Comparison of ENCODE assay signal across 10 cellular contexts in the genomic region with DNA sequence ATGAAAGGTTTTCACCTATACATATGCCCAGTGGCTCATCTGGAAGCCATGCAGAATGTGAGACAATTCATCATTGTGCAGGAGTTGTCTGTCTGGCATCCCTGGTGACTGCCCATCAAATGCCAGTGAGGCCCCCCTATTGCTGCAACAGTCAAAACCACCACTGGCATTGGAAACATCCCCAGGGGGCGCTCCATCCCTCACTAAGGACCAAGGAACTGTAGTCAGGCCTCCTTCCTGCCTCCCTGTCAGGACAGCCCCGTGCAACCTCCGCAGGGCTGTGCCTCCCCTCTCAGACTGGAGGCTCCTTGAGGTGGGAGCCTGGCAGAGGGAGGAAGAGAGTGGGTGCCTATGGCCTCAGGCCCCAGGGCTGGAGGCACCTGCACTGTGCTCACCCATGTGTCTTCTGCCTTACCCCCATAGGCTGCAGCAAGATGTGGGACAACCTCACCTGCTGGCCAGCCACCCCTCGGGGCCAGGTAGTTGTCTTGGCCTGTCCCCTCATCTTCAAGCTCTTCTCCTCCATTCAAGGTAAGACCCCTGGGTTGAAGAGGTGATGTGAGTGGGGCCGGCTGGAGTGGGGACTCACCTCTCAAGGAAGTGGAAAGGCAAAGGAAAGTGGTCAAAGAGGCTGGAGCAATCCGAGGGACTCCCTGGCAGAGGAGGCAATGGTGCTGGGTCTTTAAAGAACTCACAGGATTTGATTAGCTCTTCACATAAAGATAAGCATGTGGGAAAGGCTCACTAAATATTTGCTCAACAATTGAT. TPM values are rescaled to one million over a fixed set of nuclear protein-coding genes. Genes with fewer than 3 reads are reported as not detected.
DNase-seq lines count a peak whose midpoint lies in the region; ATAC-seq and TF ChIP-seq lines count a peak whose summit lies in the region.
"Had no signal": no experiment of that assay in that cellular context is flagged by ENCODE, and none has a peak within 500 bp of the region (broad histone marks: within the 10 kb centered on the region; RNA-seq: fewer than 3 reads in every experiment).

No MANE protein-coding gene starts in this region.

- H3K9me3 Mint-ChIP-seq in stimulated activated effector memory CD8-positive, alpha-beta T cell treated with anti-CD3 and anti-CD28 coated beads, Interleukin-12 subunit alpha, Interleukin-12 subunit beta, amount 100 ng/mL, for 72 hours = no peaks in the 10 kb centered on the region

- H3K27ac ChIP-seq in cardiac muscle cell = no peak overlapping the region

- no peaks in the 10 kb centered on the region for H3K27me3 ChIP-seq in cardiac muscle cell

- no peak overlapping the region for H3K4me3 ChIP-seq in cardiac muscle cell

- intact Hi-C loops in Right ventricle myocardium inferior (cut with DNase I) = no loop called here

- peaks cover 18% of the 10 kb centered on the region for H3K4me1 Mint-ChIP-seq in stimulated activated effector memory CD8-positive, alpha-beta T cell treated with anti-CD3 and anti-CD28 coated beads, Interleukin-12 subunit alpha, Interleukin-12 subunit beta, amount 100 ng/mL, for 72 hours

- TF ChIP-seq CTCF in cardiac muscle cell (IDR thresholded peaks at IDR 0.05; ENCODE audit: low read depth, low read length) = peak; percentile 29

- DNase-seq in cardiac muscle cell (ENCODE audit: low read depth in 1 of 2, low spot score in 1 of 2) (peak in 1 of 2 donors; percentile 19), Right ventricle myocardium inferior (ENCODE audit: missing footprints) (no peak), SK-MEL-5 (ENCODE audit: low read depth, low spot score) (peak; percentile 67), H4 (ENCODE audit: low spot score) (no peak)
- DNase-seq in central memory CD4-positive, alpha-beta T cell = peak; percentile 51
- no peak for DNase-seq in stimulated activated effector memory CD8-positive, alpha-beta T cell treated with anti-CD3 and anti-CD28 coated beads, Interleukin-12 subunit alpha, Interleukin-12 subunit beta, amount 100 ng/mL, for 72 hours (ENCODE audit: low spot score in 2 of 2)
- DNase-seq: Caco-2, NCI-H146 had no signal

- H3K36me3 Mint-ChIP-seq in stimulated activated effector memory CD8-positive, alpha-beta T cell treated with anti-CD3 and anti-CD28 coated beads, Interleukin-12 subunit alpha, Interleukin-12 subunit beta, amount 100 ng/mL, for 72 hours = no peaks in the 10 kb centered on the region

- ATAC-seq in Right ventricle myocardium inferior (no peak), GM19023 (IDR thresholded peaks at IDR 0.05; ENCODE audit: unreplicated experiment) (no peak), HG03521 (IDR thresholded peaks at IDR 0.05; ENCODE audit: unreplicated experiment) (no peak)
- no peak for ATAC-seq in stimulated activated effector memory CD8-positive, alpha-beta T cell treated with anti-CD3 and anti-CD28 coated beads, Interleukin-12 subunit alpha, Interleukin-12 subunit beta, amount 100 ng/mL, for 72 hours

- peak overlapping the region; percentile 74 for H3K27ac Mint-ChIP-seq in stimulated activated effector memory CD8-positive, alpha-beta T cell treated with anti-CD3 and anti-CD28 coated beads, Interleukin-12 subunit alpha, Interleukin-12 subunit beta, amount 100 ng/mL, for 72 hours

- no peaks in the 10 kb centered on the region for H3K4me1 ChIP-seq in cardiac muscle cell (ENCODE audit: low read depth)

- no peaks in the 10 kb centered on the region for H3K36me3 ChIP-seq in cardiac muscle cell

- no peak overlapping the region for H3K4me3 Mint-ChIP-seq in stimulated activated effector memory CD8-positive, alpha-beta T cell treated with anti-CD3 and anti-CD28 coated beads, Interleukin-12 subunit alpha, Interleukin-12 subunit beta, amount 100 ng/mL, for 72 hours

- H3K9me3 ChIP-seq in cardiac muscle cell (ENCODE audit: low read depth) = no peaks in the 10 kb centered on the region
- H3K9me3 ChIP-seq: Caco-2 had no signal

- in situ Hi-C loops in SK-MEL-5 (cut with HindIII; ENCODE audit: low pct_unique_long_range_greater_than_20kb, low sequenced_read_pairs) = no loop called here

RNA-seq across cellular contexts. Expression of a gene that starts 16.5 kb away (rescaled TPM):
- total RNA-seq in cardiac muscle cell (0.35 and 1.6 TPM in 2 replicates), Right ventricle myocardium inferior (2.1 TPM)
- polyA plus RNA-seq in cardiac muscle cell = 0.60 and 0.86 TPM in 2 replicates
- total RNA-seq in SK-MEL-5 (2014; rRNA removed; shearing (Covaris generic)) = 0.34 TPM in 1 of 2 replicates, not detected in the other
- 1.1 and 1.2 TPM in 2 replicates for polyA plus RNA-seq in SK-MEL-5 (2015; cell fraction: cytosol; rRNA removed)
- 6.3 and 13.4 TPM in 2 replicates for polyA plus RNA-seq in SK-MEL-5 (2015; cell fraction: nucleus; rRNA removed)
- total RNA-seq in H4 (2014; rRNA removed; shearing (Covaris generic)) = not detected in 2 replicates

Comparison
In these comparisons a context has a peak if more than half of its experiments do, and no peak if none do; other contexts are left out.
1. DNase-seq: peak in SK-MEL-5 (single experiment) and central memory CD4-positive, alpha-beta T cell (single experiment); none in Right ventricle myocardium inferior (single experiment), stimulated activated effector memory CD8-positive, alpha-beta T cell treated with anti-CD3 and anti-CD28 coated beads, Interleukin-12 subunit alpha, Interleukin-12 subunit beta, amount 100 ng/mL, for 72 hours (0 of 2) and H4 (single experiment).